In genomic region chr13:27001705-27002104, GRCh38 we compare ENCODE assay signal across 1 cellular context.
TF ChIP-seq lines count a peak whose summit lies in the region.

No MANE protein-coding gene starts in this region.

TF ChIP-seq in H1, 55 proteins besides CTCF, POLR2A, EP300 and RAD21 (continued from another document):
- no peak for TF ChIP-seq CHD7 (IDR thresholded peaks at IDR 0.05; ENCODE audit: insufficient replicate concordance, low read length)
- no peak for TF ChIP-seq ATF3 (IDR thresholded peaks at IDR 0.05; ENCODE audit: insufficient read depth, low read depth, low read length)
- no peak for TF ChIP-seq RFX5 (IDR thresholded peaks at IDR 0.05; ENCODE audit: borderline replicate concordance, low read depth, low read length)
- TF ChIP-seq RXRA (IDR thresholded peaks at IDR 0.05; ENCODE audit: insufficient read depth, low read depth, low read length) = no peak
- TF ChIP-seq RBBP5 (IDR thresholded peaks at IDR 0.05; ENCODE audit: borderline replicate concordance, low read depth, low read length) = no peak
- no peak for TF ChIP-seq JUN (IDR thresholded peaks at IDR 0.05; ENCODE audit: low read depth, low read length)
- TF ChIP-seq POU5F1 (IDR thresholded peaks at IDR 0.05; ENCODE audit: low read depth, low read length) = no peak
- no peak for TF ChIP-seq RNF2 (IDR thresholded peaks at IDR 0.05; ENCODE audit: borderline replicate concordance, low read depth, low read length, missing control alignments, poor library complexity, severe bottlenecking)
- no peak for TF ChIP-seq SP2 (IDR thresholded peaks at IDR 0.05; ENCODE audit: low read length)
- TF ChIP-seq HDAC2 (IDR thresholded peaks at IDR 0.05; ENCODE audit: borderline replicate concordance in 1 of 2, low read depth in 2 of 2, low read length in 2 of 2) = no peak
- TF ChIP-seq CEBPB (IDR thresholded peaks at IDR 0.05; ENCODE audit: low read depth, low read length) = no peak
- no peak for TF ChIP-seq TAF7 (optimal IDR thresholded peaks at IDR 0.05; ENCODE audit: borderline replicate concordance, low read depth, low read length)
